Comparison of ENCODE assay signal across 8 cellular contexts in the genomic region with DNA sequence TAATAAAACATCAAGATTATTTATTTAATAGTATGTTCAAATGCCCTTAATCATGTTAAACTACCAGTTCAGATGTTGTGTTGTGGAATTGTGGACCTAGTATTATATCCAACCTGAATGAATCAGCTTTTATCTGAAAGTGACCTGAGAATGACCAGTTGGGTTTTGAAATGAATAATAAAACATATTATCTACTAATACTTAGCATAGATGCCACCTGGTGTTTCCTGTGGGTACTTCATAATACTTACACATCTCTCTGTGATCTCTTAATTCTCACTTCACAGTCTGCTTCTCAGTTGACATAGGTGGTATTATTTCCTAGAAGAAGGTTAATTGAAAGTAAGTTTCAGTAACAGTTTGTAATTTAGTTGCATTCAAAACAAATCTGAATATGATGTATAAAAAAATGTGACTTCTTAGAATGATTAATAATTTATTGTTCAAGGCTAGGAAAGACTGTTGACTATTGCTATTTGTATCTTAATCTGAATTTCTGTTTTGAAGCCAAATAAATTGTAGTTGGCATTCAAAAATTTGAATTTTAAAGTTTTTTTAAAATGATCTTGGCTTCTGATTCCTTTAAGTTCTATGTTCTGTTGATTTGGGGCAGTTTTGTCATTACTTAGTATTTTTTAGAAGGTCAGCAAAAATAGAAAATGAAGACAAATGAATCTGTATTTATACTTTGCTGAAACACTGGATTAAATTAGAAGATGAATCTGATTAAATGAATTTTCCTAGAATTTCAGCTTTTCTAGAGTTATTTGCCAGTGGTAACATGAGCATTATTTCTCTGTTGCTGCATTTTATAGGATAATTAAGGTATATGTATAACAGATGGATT. TPM values are rescaled to one million over a fixed set of nuclear protein-coding genes. Genes with fewer than 3 reads are reported as not detected.
A peak's percentile ranks its signal among the peaks of the same experiment; 100 is the strongest.
DNase-seq lines count a peak whose midpoint lies in the region; ATAC-seq and TF ChIP-seq lines count a peak whose summit lies in the region.

No MANE protein-coding gene starts in this region.

- TF ChIP-seq CTCF in esophagus muscularis mucosa (IDR thresholded peaks at IDR 0.05) (peak; percentile 64 to 67 (median 67)), osteocyte (IDR thresholded peaks at IDR 0.05) (peak; percentile 69)

- ATAC-seq in GM19467 (IDR thresholded peaks at IDR 0.05; ENCODE audit: unreplicated experiment) (peak; percentile 71), HG03520 (IDR thresholded peaks at IDR 0.05; ENCODE audit: unreplicated experiment) (peak; percentile 73)

- no peak overlapping the region for H3K4me3 ChIP-seq in esophagus muscularis mucosa

- TF ChIP-seq POLR2A in esophagus muscularis mucosa (IDR thresholded peaks at IDR 0.05; ENCODE audit: low read depth), result no peak

- H3K27me3 Mint-ChIP-seq in osteocyte (ENCODE audit: unreplicated experiment), result no peaks in the 10 kb centered on the region

- no peak for TF ChIP-seq EP300 in esophagus muscularis mucosa (IDR thresholded peaks at IDR 0.05)

- H3K4me1 ChIP-seq in esophagus muscularis mucosa, result peaks cover 0 to 4% (median 0%) of the 10 kb centered on the region in 4 donors

- no peaks in the 10 kb centered on the region for H3K27me3 ChIP-seq in esophagus muscularis mucosa

- intact Hi-C loops in esophagus muscularis mucosa (cut with DNase I), result loop anchor here (5.0 kb wide), 2 partner anchors 47 to 132 kb away; partner anchors contain the start of gene KIF2A

- peak; percentile 34 for DNase-seq in SIG-M5 treated with dmso at 0.1 percent for 504 hours (lab: John Stamatoyannopoulos, UW; ENCODE audit: unreplicated experiment)
- DNase-seq in SIG-M5 (lab: John Stamatoyannopoulos, UW), result no peak
- DNase-seq in SHP77 (lab: John Stamatoyannopoulos, UW), result peak; percentile 32 to 53
- DNase-seq in esophagus muscularis mucosa (ENCODE audit: extremely low spot score), result no peak
- no peak for DNase-seq in osteocyte (ENCODE audit: extremely low spot score, unreplicated experiment)
- DNase-seq in retina, result no peak

- H3K27ac ChIP-seq in esophagus muscularis mucosa (replicated peaks in 1 of 4), result no peak overlapping the region

- no peaks in the 10 kb centered on the region for H3K9me3 ChIP-seq in esophagus muscularis mucosa

- H3K9me3 Mint-ChIP-seq in osteocyte (ENCODE audit: unreplicated experiment), result no peaks in the 10 kb centered on the region

- H3K4me3 Mint-ChIP-seq in osteocyte (ENCODE audit: unreplicated experiment), result no peak overlapping the region

- H3K4me1 Mint-ChIP-seq in osteocyte (ENCODE audit: unreplicated experiment), result no peaks in the 10 kb centered on the region

- no peak overlapping the region for H3K27ac Mint-ChIP-seq in osteocyte (ENCODE audit: unreplicated experiment)

- peaks cover 11% of the 10 kb centered on the region for H3K36me3 Mint-ChIP-seq in osteocyte (ENCODE audit: unreplicated experiment)

- peaks cover 10 to 80% (median 31%) of the 10 kb centered on the region in 4 donors for H3K36me3 ChIP-seq in esophagus muscularis mucosa

RNA-seq across cellular contexts. Expression of gene KIF2A, which starts 48.2 kb away (rescaled TPM):
- total RNA-seq in esophagus muscularis mucosa, result 10 to 100 TPM; 31.6 to 37.1 (median 33.3) TPM
- 38.7 and 40.4 TPM in 2 replicates for total RNA-seq in osteocyte

RNA-seq across cellular contexts. Expression of gene DIMT1, which starts 49.5 kb away (rescaled TPM):
- total RNA-seq in esophagus muscularis mucosa, result 10 to 100 TPM; 18.3 to 34.8 (median 26.4) TPM
- 19.5 and 20.3 TPM in 2 replicates for total RNA-seq in osteocyte

RNA-seq across cellular contexts. Expression of gene IPO11, which starts 58.3 kb away (rescaled TPM):
- total RNA-seq in esophagus muscularis mucosa, result 10 to 100 TPM; 14.8 to 19.6 (median 18.3) TPM
- total RNA-seq in osteocyte, result 29.9 and 30.6 TPM in 2 replicates

Comparison
In these comparisons a context has a peak if more than half of its experiments do, and no peak if none do; other contexts are left out.
1. DNase-seq: peak in SIG-M5 treated with dmso at 0.1 percent for 504 hours (single experiment) and SHP77 (2 of 2); none in SIG-M5 (single experiment), esophagus muscularis mucosa (single experiment), osteocyte (single experiment) and retina (single experiment).